24 cellular contexts compared by ENCODE assay signal in the genomic region with DNA sequence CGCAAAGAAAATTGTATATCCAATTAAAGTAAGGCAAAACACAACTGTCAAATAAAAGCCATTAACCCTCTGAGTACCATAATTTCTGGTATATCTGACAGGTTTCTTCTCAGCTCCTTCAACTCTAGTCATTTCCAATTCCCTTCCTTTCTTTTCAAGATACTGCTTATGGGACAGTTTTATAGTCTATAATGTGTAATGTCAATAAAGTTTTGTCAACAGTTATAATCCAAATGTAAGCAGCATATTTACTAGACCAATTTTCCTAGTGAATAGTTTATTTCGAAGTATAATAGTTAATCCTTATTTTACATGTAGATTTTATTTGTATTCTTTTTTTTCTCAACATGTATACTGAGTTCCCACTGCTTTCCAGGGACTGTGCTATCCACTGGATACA.
DNase-seq lines count a peak whose midpoint lies in the region; TF ChIP-seq lines count a peak whose summit lies in the region.
"Had no signal": no experiment of that assay in that cellular context is flagged by ENCODE, and none has a peak within 500 bp of the region (broad histone marks: within the 10 kb centered on the region; RNA-seq: fewer than 3 reads in every experiment).

No MANE protein-coding gene starts in this region.

- H3K36me3 Mint-ChIP-seq in nephron progenitor cell (ENCODE audit: low read depth): no peaks in the 10 kb centered on the region
- H3K36me3 Mint-ChIP-seq: CD14-positive monocyte; CD4-positive, alpha-beta memory T cell; CD4-positive, CD25-positive, alpha-beta regulatory T cell; CD8-positive, alpha-beta memory T cell had no signal

- peak overlapping the region; percentile 31; the same call in 1 of the 2 replicates for H3K27ac ChIP-seq in 22Rv1
- H3K27ac ChIP-seq in brain microvascular endothelial cell: no peak overlapping the region
- H3K27ac ChIP-seq: BLaER1 had no signal

- in situ Hi-C loops in brain microvascular endothelial cell (cut with HindIII; ENCODE audit: low pct_ligation_motif_present, low sequenced_read_pairs): no loop called here

- H3K4me1 Mint-ChIP-seq in nephron progenitor cell: peaks cover 21% of the 10 kb centered on the region
- H3K4me1 Mint-ChIP-seq: CD14-positive monocyte; CD4-positive, alpha-beta memory T cell; CD4-positive, CD25-positive, alpha-beta regulatory T cell; CD8-positive, alpha-beta memory T cell had no signal

- DNase-seq in LNCaP clone FGC (ENCODE audit: low read depth): peak; percentile 61
- DNase-seq in nephron progenitor cell: no peak
- DNase-seq in brain microvascular endothelial cell: no peak
- DNase-seq in UCSD-AML1 (lab: John Stamatoyannopoulos, UW; ENCODE audit: unreplicated experiment): no peak
- no peak for DNase-seq in Kasumi-1 (lab: John Stamatoyannopoulos, UW)
- DNase-seq: 8988T; ACHN; BE2C; C1 segment of cervical spinal cord; CD4-positive, alpha-beta memory T cell; CD4-positive, CD25-positive, alpha-beta regulatory T cell; CD8-positive, alpha-beta memory T cell; COR-L47; DMS 273 treated with DMSO at 0.1 percent for 48 hours; DMS153; DMS53; DMS79; DND-41; EL; GDM1 had no signal

- no peaks in the 10 kb centered on the region for H3K36me3 ChIP-seq in brain microvascular endothelial cell (replicated peaks)
- H3K36me3 ChIP-seq: BE2C, BLaER1 had no signal

- no peaks in the 10 kb centered on the region for H3K27me3 Mint-ChIP-seq in nephron progenitor cell (ENCODE audit: low read depth, poor library complexity)
- H3K27me3 Mint-ChIP-seq: CD4-positive, alpha-beta memory T cell; CD4-positive, CD25-positive, alpha-beta regulatory T cell had no signal

- no peak overlapping the region for H3K4me3 ChIP-seq in LNCaP clone FGC (ENCODE audit: low read depth, low read length)
- H3K4me3 ChIP-seq in brain microvascular endothelial cell (ENCODE audit: low read depth, low read length): no peak overlapping the region
- H3K4me3 ChIP-seq: BLaER1, GM12878 had no signal

- peak overlapping the region; percentile 2 for H3K27ac Mint-ChIP-seq in nephron progenitor cell
- H3K27ac Mint-ChIP-seq: CD14-positive monocyte; CD4-positive, alpha-beta memory T cell; CD8-positive, alpha-beta memory T cell had no signal

- no peaks in the 10 kb centered on the region for H3K9me3 Mint-ChIP-seq in nephron progenitor cell

- H3K27me3 ChIP-seq in brain microvascular endothelial cell (replicated peaks): no peaks in the 10 kb centered on the region
- H3K27me3 ChIP-seq: BE2C, BLaER1 had no signal

- H3K4me3 Mint-ChIP-seq in nephron progenitor cell: no peak overlapping the region
- H3K4me3 Mint-ChIP-seq: CD14-positive monocyte; CD4-positive, alpha-beta memory T cell; CD4-positive, CD25-positive, alpha-beta regulatory T cell; CD8-positive, alpha-beta memory T cell had no signal

- TF ChIP-seq CTCF in 22Rv1 (IDR thresholded peaks at IDR 0.05) (no peak), LNCaP clone FGC (IDR thresholded peaks at IDR 0.05; ENCODE audit: control insufficient read depth, extremely low read depth, insufficient read depth) (no peak), nephron progenitor cell (IDR thresholded peaks at IDR 0.05) (no peak), brain microvascular endothelial cell (IDR thresholded peaks at IDR 0.05; ENCODE audit: low read depth, low read length, missing control alignments) (no peak)
